2 cellular contexts compared by ENCODE assay signal in genomic region chr13:20118268-20119140, GRCh38.
TF ChIP-seq lines count a peak whose summit lies in the region.

No MANE protein-coding gene starts in this region.

TF ChIP-seq in liver, 16 proteins besides CTCF, POLR2A, EP300 and RAD21:
- TF ChIP-seq RXRA (IDR thresholded peaks at IDR 0.05) (no peak), EGR1 (IDR thresholded peaks at IDR 0.05; ENCODE audit: low read depth in 2 of 2) (peak in 1 of 2 donors; percentile 7), YY1 (IDR thresholded peaks at IDR 0.05) (peak; percentile 46), ATF3 (IDR thresholded peaks at IDR 0.05) (no peak), TAF1 (conservative IDR thresholded peaks at IDR 0.05) (no peak), JUND (IDR thresholded peaks at IDR 0.05) (no peak), HNF4G (IDR thresholded peaks at IDR 0.05) (no peak), ZBTB33 (IDR thresholded peaks at IDR 0.05) (no peak)
- TF ChIP-seq, protein P1, sequence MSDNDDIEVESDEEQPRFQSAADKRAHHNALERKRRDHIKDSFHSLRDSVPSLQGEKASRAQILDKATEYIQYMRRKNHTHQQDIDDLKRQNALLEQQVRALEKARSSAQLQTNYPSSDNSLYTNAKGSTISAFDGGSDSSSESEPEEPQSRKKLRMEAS (IDR thresholded peaks at IDR 0.05), result no peak
TF ChIP-seq in liver: peak in this region for 2.

TF ChIP-seq in HepG2, 621 proteins besides CTCF, POLR2A, EP300 and RAD21:
- no peak for TF ChIP-seq ZNF768 (CRISPR knock-in tag; IDR thresholded peaks at IDR 0.05)
- TF ChIP-seq NONO (IDR thresholded peaks at IDR 0.05), result no peak
- no peak for TF ChIP-seq NONO (CRISPR knock-in tag; conservative IDR thresholded peaks at IDR 0.05)
